ENCODE assay signal across 15 cellular contexts in the genomic region with DNA sequence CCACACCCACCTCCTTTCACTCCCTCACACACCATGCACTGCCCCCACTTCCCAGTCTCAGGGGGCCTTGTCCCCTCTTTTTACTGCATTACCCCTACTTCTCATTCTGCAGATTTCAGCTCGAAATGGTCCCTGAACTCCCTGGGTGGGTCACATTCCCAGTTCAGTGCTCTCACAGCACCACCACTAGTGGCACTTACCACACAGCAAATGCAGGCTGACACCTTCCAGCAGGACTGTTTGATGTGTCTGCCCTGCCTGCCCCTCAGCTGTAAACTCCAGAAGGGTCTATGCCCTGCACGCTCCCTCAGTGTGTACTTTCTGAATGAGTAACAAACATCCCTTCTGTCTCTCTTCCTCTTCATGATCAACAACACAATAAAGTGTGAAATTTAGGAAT. TPM values are rescaled to one million over a fixed set of nuclear protein-coding genes. Genes with fewer than 3 reads are reported as not detected.
DNase-seq lines count a peak whose midpoint lies in the region; ATAC-seq and TF ChIP-seq lines count a peak whose summit lies in the region.
"Had no signal": no experiment of that assay in that cellular context is flagged by ENCODE, and none has a peak within 500 bp of the region (broad histone marks: within the 10 kb centered on the region; RNA-seq: fewer than 3 reads in every experiment).

No MANE protein-coding gene starts in this region.

- intact Hi-C loops in MCF 10A (cut with micrococcal nuclease) (no loop called here), breast epithelium (cut with DNase I; ENCODE audit: low total_unique reads) (no loop called here)

- BruUV-seq in MCF 10A (replicated peaks; lab: Mats Ljungman, UMichigan), result no TSS peak

- no peak overlapping the region for H3K4me3 ChIP-seq in breast epithelium
- H3K4me3 ChIP-seq: K562, prostate gland had no signal

- H3K9me3 ChIP-seq in breast epithelium, result no peaks in the 10 kb centered on the region
- H3K9me3 ChIP-seq: prostate gland had no signal

- no peak for TF ChIP-seq POLR2A in breast epithelium (IDR thresholded peaks at IDR 0.05)

- TF ChIP-seq CTCF in MCF 10A (IDR thresholded peaks at IDR 0.05; ENCODE audit: unreplicated experiment), result no peak
- no peak for TF ChIP-seq CTCF in breast epithelium (IDR thresholded peaks at IDR 0.05)

- CTCF ChIA-PET in MCF 10A (lab: Yijun Ruan, JAX), result interaction anchor here (1.3 kb wide), 1 partner anchor 420 kb away, joined by 4 read pairs; no protein-coding TSS in a partner anchor

- DNase-seq in MCF 10A (ENCODE audit: unreplicated experiment) (no peak), breast epithelium (ENCODE audit: low spot score in 2 of 2) (no peak), memory B cell (ENCODE audit: low spot score in 2 of 2) (no peak), GOT3 (lab: John Stamatoyannopoulos, UW) (no peak), cortex of kidney (lab: John Stamatoyannopoulos, UW) (no peak)
- no peak for DNase-seq in activated T-cell treated with anti-CD3 and anti-CD28 coated beads, Interleukin-2, amount 50 U/mL, for 4 hours
- DNase-seq: DMS79 treated with DMSO at 0.1 percent for 48 hours; effector CD8-positive, alpha-beta T cell; NCI-H1417 treated with DMSO at 0.1 percent for 48 hours; NCI-H510A had no signal

- H3K27ac Mint-ChIP-seq in MCF 10A (ENCODE audit: low read depth, unreplicated experiment) (peak overlapping the region; percentile 13), memory B cell (peak overlapping the region; percentile 61)
- H3K27ac Mint-ChIP-seq in stimulated activated memory B cell treated with anti-CD40 and anti-IgM and Interleukin-4, amounts not matched to agents 10 μg/mL and 1 μg/mL and 100 μg/mL, for 72 hours, result peak overlapping the region; percentile 42

- H3K9me3 Mint-ChIP-seq in MCF 10A (ENCODE audit: unreplicated experiment) (no peaks in the 10 kb centered on the region), memory B cell (no peaks in the 10 kb centered on the region)
- no peaks in the 10 kb centered on the region for H3K9me3 Mint-ChIP-seq in activated T-cell treated with anti-CD3 and anti-CD28 coated beads, Interleukin-2, amount 50 U/mL, for 4 hours
- no peaks in the 10 kb centered on the region for H3K9me3 Mint-ChIP-seq in stimulated activated memory B cell treated with anti-CD40 and anti-IgM and Interleukin-4, amounts not matched to agents 10 μg/mL and 1 μg/mL and 100 μg/mL, for 72 hours

- H3K4me1 Mint-ChIP-seq in MCF 10A (ENCODE audit: insufficient read depth, unreplicated experiment), result peaks cover 30% of the 10 kb centered on the region
- peaks cover 72% of the 10 kb centered on the region for H3K4me1 Mint-ChIP-seq in activated T-cell treated with anti-CD3 and anti-CD28 coated beads, Interleukin-2, amount 50 U/mL, for 4 hours (ENCODE audit: low read depth)
- peaks cover 32% of the 10 kb centered on the region for H3K4me1 Mint-ChIP-seq in memory B cell
- peaks cover 57% of the 10 kb centered on the region for H3K4me1 Mint-ChIP-seq in stimulated activated memory B cell treated with anti-CD40 and anti-IgM and Interleukin-4, amounts not matched to agents 10 μg/mL and 1 μg/mL and 100 μg/mL, for 72 hours

- no peak for ATAC-seq in activated T-cell treated with anti-CD3 and anti-CD28 coated beads, Interleukin-2, amount 50 U/mL, for 4 hours
- ATAC-seq in memory B cell (ENCODE audit: low read depth) (no peak), GM18858 (IDR thresholded peaks at IDR 0.05; ENCODE audit: unreplicated experiment) (no peak)
- no peak for ATAC-seq in stimulated activated memory B cell treated with anti-CD40 and anti-IgM and Interleukin-4, amounts not matched to agents 10 μg/mL and 1 μg/mL and 100 μg/mL, for 72 hours
- ATAC-seq: K562, Panc1 had no signal

- H3K4me3 Mint-ChIP-seq in MCF 10A (ENCODE audit: unreplicated experiment) (no peak overlapping the region), memory B cell (no peak overlapping the region)
- peak overlapping the region; percentile 8 for H3K4me3 Mint-ChIP-seq in activated T-cell treated with anti-CD3 and anti-CD28 coated beads, Interleukin-2, amount 50 U/mL, for 4 hours
- no peak overlapping the region for H3K4me3 Mint-ChIP-seq in stimulated activated memory B cell treated with anti-CD40 and anti-IgM and Interleukin-4, amounts not matched to agents 10 μg/mL and 1 μg/mL and 100 μg/mL, for 72 hours

- H3K36me3 Mint-ChIP-seq in MCF 10A (ENCODE audit: insufficient read depth, unreplicated experiment) (peaks cover 49% of the 10 kb centered on the region), memory B cell (peaks cover 23% of the 10 kb centered on the region)
- peaks cover 48% of the 10 kb centered on the region for H3K36me3 Mint-ChIP-seq in activated T-cell treated with anti-CD3 and anti-CD28 coated beads, Interleukin-2, amount 50 U/mL, for 4 hours (ENCODE audit: insufficient read depth)
- peaks cover 38% of the 10 kb centered on the region for H3K36me3 Mint-ChIP-seq in stimulated activated memory B cell treated with anti-CD40 and anti-IgM and Interleukin-4, amounts not matched to agents 10 μg/mL and 1 μg/mL and 100 μg/mL, for 72 hours

- H3K4me1 ChIP-seq in breast epithelium, result peaks cover 4 to 11% of the 10 kb centered on the region in 2 donors
- H3K4me1 ChIP-seq: prostate gland had no signal

- H3K36me3 ChIP-seq in breast epithelium, result no peaks in the 10 kb centered on the region
- H3K36me3 ChIP-seq: prostate gland had no signal

- no peak overlapping the region for H3K27ac ChIP-seq in breast epithelium

- H3K27me3 Mint-ChIP-seq in MCF 10A (ENCODE audit: insufficient read depth, unreplicated experiment), result no peaks in the 10 kb centered on the region
- no peaks in the 10 kb centered on the region for H3K27me3 Mint-ChIP-seq in activated T-cell treated with anti-CD3 and anti-CD28 coated beads, Interleukin-2, amount 50 U/mL, for 4 hours (ENCODE audit: low read depth)
- no peaks in the 10 kb centered on the region for H3K27me3 Mint-ChIP-seq in memory B cell
- no peaks in the 10 kb centered on the region for H3K27me3 Mint-ChIP-seq in stimulated activated memory B cell treated with anti-CD40 and anti-IgM and Interleukin-4, amounts not matched to agents 10 μg/mL and 1 μg/mL and 100 μg/mL, for 72 hours

- POLR2A ChIA-PET in MCF 10A (lab: Yijun Ruan, JAX), result interaction anchor here (1.5 to 6.9 kb wide), 2 partner anchors 10 to 122 kb away, joined by 3 to 41 read pairs; no protein-coding TSS in a partner anchor

- no peaks in the 10 kb centered on the region for H3K27me3 ChIP-seq in breast epithelium

RNA-seq across cellular contexts. Expression of a gene that starts 4.0 kb away (rescaled TPM):
- total RNA-seq in MCF 10A (2022), result 122 and 156 TPM in 2 replicates
- total RNA-seq in breast epithelium, result 10 to 100 TPM; 48.2 to 76.1 (median 73.4) TPM
- total RNA-seq in activated T-cell treated with anti-CD3 and anti-CD28 coated beads, Interleukin-2, amount 50 U/mL, for 4 hours, result 10 to 100 TPM; 57.5 to 67.1 (median 64.9) TPM

RNA-seq across cellular contexts. Expression of a gene that starts 9.3 kb away (rescaled TPM):
- total RNA-seq in MCF 10A (2022) (0.65 and 0.83 TPM in 2 replicates), breast epithelium (1 to 10 TPM; 5.2 to 8.0 (median 7.5) TPM)
- total RNA-seq in activated T-cell treated with anti-CD3 and anti-CD28 coated beads, Interleukin-2, amount 50 U/mL, for 4 hours, result 10 to 100 TPM; 33.6 to 72.6 (median 38.5) TPM
